ENCODE assay signal across 9 cellular contexts in genomic region chr20:45946149-45946970, GRCh38. TPM values are rescaled to one million over a fixed set of nuclear protein-coding genes. Genes with fewer than 3 reads are reported as not detected.
DNase-seq lines count a peak whose midpoint lies in the region; ATAC-seq, FAIRE-seq and TF ChIP-seq lines count a peak whose summit lies in the region.
"Had no signal": no experiment of that assay in that cellular context is flagged by ENCODE, and none has a peak within 500 bp of the region (broad histone marks: within the 10 kb centered on the region; RNA-seq: fewer than 3 reads in every experiment).

No MANE protein-coding gene starts in this region.

- H3K4me1 Mint-ChIP-seq in mesothelial cell of epicardium: no peaks in the 10 kb centered on the region

- H3K9me3 Mint-ChIP-seq in mesothelial cell of epicardium: no peaks in the 10 kb centered on the region

- no peaks in the 10 kb centered on the region for H3K27me3 ChIP-seq in lung (ENCODE audit: control insufficient read depth, insufficient read depth)

- H3K27me3 Mint-ChIP-seq in mesothelial cell of epicardium (ENCODE audit: low read depth): no peaks in the 10 kb centered on the region

- H3K27ac ChIP-seq in lung (ENCODE audit: low read depth in 1 of 2, low read length in 1 of 2): peak overlapping the region in 1 of 2 donors; percentile 42

- no peak for FAIRE-seq in D721Med (lab: Jason Lieb, UNC)
- FAIRE-seq: islet of Langerhans had no signal

- no peak overlapping the region for H3K4me3 ChIP-seq in lung

- DNase-seq in A172 (ENCODE audit: low spot score) (peak; percentile 59), LHCN-M2 (ENCODE audit: low read depth) (peak; percentile 87), amniotic epithelial cell (ENCODE audit: low read depth) (peak; percentile 98), lung (ENCODE audit: low spot score) (peak; percentile 53), RKO (ENCODE audit: low spot score) (no peak), NCI-H146 treated with DMSO at 0.1 percent for 48 hours (lab: John Stamatoyannopoulos, UW; ENCODE audit: unreplicated experiment) (no peak), mesothelial cell of epicardium (ENCODE audit: low spot score in 2 of 2, unreplicated experiment in 2 of 2) (no peak), D721Med (ENCODE audit: insufficient read length, low spot score) (no peak)

- no peak for TF ChIP-seq CTCF in lung (IDR thresholded peaks at IDR 0.05; ENCODE audit: control extremely low read depth, extremely low read depth)
- TF ChIP-seq CTCF in mesothelial cell of epicardium (IDR thresholded peaks at IDR 0.05; ENCODE audit: unreplicated experiment): no peak
- no peak for TF ChIP-seq CTCF in D721Med (IDR thresholded peaks at IDR 0.05; ENCODE audit: insufficient read depth, missing control alignments)

- H3K4me1 ChIP-seq in lung (ENCODE audit: control insufficient read depth in 2 of 2, insufficient read depth in 2 of 2, low read length in 2 of 2): peaks cover 0 to 2% of the 10 kb centered on the region in 2 donors

- H3K36me3 ChIP-seq in lung (ENCODE audit: control insufficient read depth in 2 of 2, insufficient read depth in 2 of 2, low read length in 2 of 2): peaks cover 21 to 79% of the 10 kb centered on the region in 2 donors

- H3K4me3 Mint-ChIP-seq in mesothelial cell of epicardium: no peak overlapping the region

- no peaks in the 10 kb centered on the region for H3K9me3 ChIP-seq in lung (ENCODE audit: control insufficient read depth in 2 of 2, insufficient read depth in 1 of 2, low read length in 1 of 2)

- H3K36me3 Mint-ChIP-seq in mesothelial cell of epicardium: peaks cover 24% of the 10 kb centered on the region

- peak; percentile 28 for ATAC-seq in lung (ENCODE audit: insufficient read depth, low FRiP score)

- 72 to 79% methylated on average over 20 of the region's 20 CpGs for WGBS in lung, 2 donors

- no peak overlapping the region for H3K27ac Mint-ChIP-seq in mesothelial cell of epicardium

RNA-seq across cellular contexts. Expression of gene PCIF1, which starts 11.9 kb away (rescaled TPM):
- 7.0 and 9.3 TPM in 2 replicates for total RNA-seq in A172 (2014; rRNA removed; shearing (Covaris generic))
- total RNA-seq in LHCN-M2 (2014; rRNA removed): 10.2 and 13.6 TPM in 2 replicates
- 25.7 TPM for polyA plus RNA-seq in LHCN-M2 (2012)
- total RNA-seq in lung: 10 to 100 TPM; 27.7 to 48.1 TPM
- 10 to 100 TPM; 28.4 to 35.6 TPM for polyA plus RNA-seq in lung
- total RNA-seq in mesothelial cell of epicardium: 43.7 to 45.2 TPM (median 44.4 TPM) in 3 replicates

RNA-seq across cellular contexts. Expression of gene ZNF335, which starts 25.6 kb away (rescaled TPM):
- total RNA-seq in A172 (2014; rRNA removed; shearing (Covaris generic)): 11.3 and 11.5 TPM in 2 replicates
- total RNA-seq in LHCN-M2 (2014; rRNA removed) (15.3 and 15.9 TPM in 2 replicates), lung (10 to 100 TPM; 19.0 to 23.6 TPM), mesothelial cell of epicardium (31.1 to 33.5 TPM (median 31.6 TPM) in 3 replicates)
- polyA plus RNA-seq in LHCN-M2 (2012): 8.5 TPM
- polyA plus RNA-seq in lung: 10 to 100 TPM; 12.8 to 13.0 TPM

RNA-seq across cellular contexts. Expression of gene PLTP, which starts 34.4 kb away (rescaled TPM):
- total RNA-seq in A172 (2014; rRNA removed; shearing (Covaris generic)): 2.1 and 3.9 TPM in 2 replicates
- total RNA-seq in LHCN-M2 (2014; rRNA removed) (7.2 and 10.3 TPM in 2 replicates), lung (10 to 100 TPM; 63.6 to 97.7 TPM), mesothelial cell of epicardium (54.6 to 58.1 TPM (median 55.5 TPM) in 3 replicates)
- 8.0 TPM for polyA plus RNA-seq in LHCN-M2 (2012)
- polyA plus RNA-seq in lung: 100 to 1,000 TPM in 1 of 2 donors, 10 to 100 TPM in 1; 26.9 to 125 TPM

RNA-seq across cellular contexts. Expression of gene CTSA, which starts 55.2 kb away (rescaled TPM):
- total RNA-seq in A172 (2014; rRNA removed; shearing (Covaris generic)): 114 and 142 TPM in 2 replicates
- total RNA-seq in LHCN-M2 (2014; rRNA removed): 118 and 180 TPM in 2 replicates
- 196 TPM for polyA plus RNA-seq in LHCN-M2 (2012)
- 100 to 1,000 TPM in 1 of 2 donors, 10 to 100 TPM in 1; 72.2 to 170 TPM for total RNA-seq in lung
- 100 to 1,000 TPM; 109 to 247 TPM for polyA plus RNA-seq in lung
- 74.4 to 86.7 TPM (median 78.8 TPM) in 3 replicates for total RNA-seq in mesothelial cell of epicardium

RNA-seq across cellular contexts. Expression of gene NEURL2, which starts 55.4 kb away (rescaled TPM):
- total RNA-seq in A172 (2014; rRNA removed; shearing (Covaris generic)): 2.5 and 3.1 TPM in 2 replicates
- total RNA-seq in LHCN-M2 (2014; rRNA removed): 5.4 and 9.0 TPM in 2 replicates
- 3.5 TPM for polyA plus RNA-seq in LHCN-M2 (2012)
- total RNA-seq in lung: 1 to 10 TPM; 5.8 to 8.3 TPM
- polyA plus RNA-seq in lung: 1 to 10 TPM; 1.5 to 3.9 TPM
- 7.2 to 8.3 TPM (median 8.1 TPM) in 3 replicates for total RNA-seq in mesothelial cell of epicardium

Comparison
In these comparisons a context has a peak if more than half of its experiments do, and no peak if none do; other contexts are left out.
1. DNase-seq: peak in A172 (single experiment), LHCN-M2 (single experiment), amniotic epithelial cell (single experiment) and lung (single experiment); none in RKO (single experiment), NCI-H146 treated with DMSO at 0.1 percent for 48 hours (single experiment), mesothelial cell of epicardium (0 of 2) and D721Med (single experiment).